In genomic region chr11:111829185-111829968, GRCh38 we compare ENCODE assay signal across 17 cellular contexts. TPM values are rescaled to one million over a fixed set of nuclear protein-coding genes. Genes with fewer than 3 reads are reported as not detected.
DNase-seq lines count a peak whose midpoint lies in the region; ATAC-seq lines count a peak whose summit lies in the region.
"Had no signal": no experiment of that assay in that cellular context is flagged by ENCODE, and none has a peak within 500 bp of the region (broad histone marks: within the 10 kb centered on the region; RNA-seq: fewer than 3 reads in every experiment).

No MANE protein-coding gene starts in this region.

- H3K4me3 Mint-ChIP-seq in activated CD4-positive, alpha-beta memory T cell treated with anti-CD3 and anti-CD28 coated beads for 36 hours, result no peak overlapping the region
- H3K4me3 Mint-ChIP-seq in activated CD4-positive, alpha-beta memory T cell treated with anti-CD3 and anti-CD28 coated beads, Interleukin-2, amount 10 ng/mL, durations not matched to agents 7 days and 5 days, result no peak overlapping the region
- H3K4me3 Mint-ChIP-seq in T-helper 2 cell treated with Interferon-gamma antibody and Interleukin-4, amounts not matched to agents 5 μg/mL and 100 μg/mL, for 36 hours, result no peak overlapping the region

- H3K27me3 Mint-ChIP-seq in activated CD4-positive, alpha-beta memory T cell treated with anti-CD3 and anti-CD28 coated beads for 36 hours, result no peaks in the 10 kb centered on the region
- no peaks in the 10 kb centered on the region for H3K27me3 Mint-ChIP-seq in activated CD4-positive, alpha-beta memory T cell treated with anti-CD3 and anti-CD28 coated beads, Interleukin-2, amount 10 ng/mL, durations not matched to agents 7 days and 5 days
- no peaks in the 10 kb centered on the region for H3K27me3 Mint-ChIP-seq in T-helper 2 cell treated with Interferon-gamma antibody and Interleukin-4, amounts not matched to agents 5 μg/mL and 100 μg/mL, for 36 hours (ENCODE audit: low read depth)

- no peaks in the 10 kb centered on the region for H3K36me3 ChIP-seq in skeletal muscle satellite cell (ENCODE audit: insufficient read depth, low read length)
- H3K36me3 ChIP-seq: breast epithelium, SJCRH30 had no signal

- peak overlapping the region; percentile 30 for H3K9ac ChIP-seq in skeletal muscle satellite cell (ENCODE audit: low read depth, low read length)

- peak; percentile 10 for DNase-seq in activated CD4-positive, alpha-beta memory T cell treated with anti-CD3 and anti-CD28 coated beads for 36 hours
- DNase-seq in activated CD4-positive, alpha-beta memory T cell treated with anti-CD3 and anti-CD28 coated beads, Interleukin-2, amount 10 ng/mL, durations not matched to agents 7 days and 5 days, result no peak
- DNase-seq in left ventricle myocardium superior, result no peak
- no peak for DNase-seq in T-helper 2 cell treated with Interferon-gamma antibody and Interleukin-4, amounts not matched to agents 5 μg/mL and 100 μg/mL, for 36 hours (ENCODE audit: low spot score)
- DNase-seq: activated CD4-positive, alpha-beta T cell treated with anti-CD3 and anti-CD28 coated beads, Interleukin-2, amount 50 U/mL, for 48 hours; DND-41; KG1; NCI-H446 treated with DMSO at 0.1 percent for 48 hours; occipital lobe; SJCRH30; upper lobe of left lung had no signal

- peaks cover 16% of the 10 kb centered on the region for H3K36me3 Mint-ChIP-seq in activated CD4-positive, alpha-beta memory T cell treated with anti-CD3 and anti-CD28 coated beads for 36 hours
- peaks cover 30% of the 10 kb centered on the region for H3K36me3 Mint-ChIP-seq in activated CD4-positive, alpha-beta memory T cell treated with anti-CD3 and anti-CD28 coated beads, Interleukin-2, amount 10 ng/mL, durations not matched to agents 7 days and 5 days (ENCODE audit: low read depth)
- peaks cover 29% of the 10 kb centered on the region for H3K36me3 Mint-ChIP-seq in T-helper 2 cell treated with Interferon-gamma antibody and Interleukin-4, amounts not matched to agents 5 μg/mL and 100 μg/mL, for 36 hours (ENCODE audit: low read depth)

- no peaks in the 10 kb centered on the region for H3K27me3 ChIP-seq in skeletal muscle satellite cell (ENCODE audit: control insufficient read depth, insufficient read depth, low read length)
- H3K27me3 ChIP-seq: breast epithelium, SJCRH30, upper lobe of left lung had no signal

- peaks cover 18% of the 10 kb centered on the region for H3K4me1 Mint-ChIP-seq in activated CD4-positive, alpha-beta memory T cell treated with anti-CD3 and anti-CD28 coated beads for 36 hours (ENCODE audit: low read depth)
- H3K4me1 Mint-ChIP-seq in activated CD4-positive, alpha-beta memory T cell treated with anti-CD3 and anti-CD28 coated beads, Interleukin-2, amount 10 ng/mL, durations not matched to agents 7 days and 5 days, result peaks cover 8% of the 10 kb centered on the region
- peaks cover 7% of the 10 kb centered on the region for H3K4me1 Mint-ChIP-seq in T-helper 2 cell treated with Interferon-gamma antibody and Interleukin-4, amounts not matched to agents 5 μg/mL and 100 μg/mL, for 36 hours (ENCODE audit: low read depth)

- intact Hi-C loops in activated CD4-positive, alpha-beta memory T cell treated with anti-CD3 and anti-CD28 coated beads for 36 hours (cut with micrococcal nuclease), result loop anchor here (1.0 to 5.0 kb wide), 2 partner anchors 130 to 227 kb away; partner anchors contain the start of gene SIK2
- intact Hi-C loops in left ventricle myocardium superior (cut with micrococcal nuclease), result no loop called here

- H3K4me2 ChIP-seq in skeletal muscle satellite cell (ENCODE audit: low read length), result peak overlapping the region; percentile 40
- H3K4me2 ChIP-seq: A549 had no signal

- H3K4me1 ChIP-seq in skeletal muscle satellite cell (ENCODE audit: control insufficient read depth, insufficient read depth, low read length), result peaks cover 12% of the 10 kb centered on the region
- H3K4me1 ChIP-seq: A549, breast epithelium, SJCRH30 had no signal

- no peak overlapping the region for H3K4me3 ChIP-seq in skeletal muscle satellite cell (ENCODE audit: low read length)
- H3K4me3 ChIP-seq: A549, breast epithelium, SJCRH30, upper lobe of left lung had no signal

- ATAC-seq in GM21786 (IDR thresholded peaks at IDR 0.05; ENCODE audit: unreplicated experiment) (peak; percentile 76), HG03439 (IDR thresholded peaks at IDR 0.05; ENCODE audit: unreplicated experiment) (peak; percentile 77), left ventricle myocardium superior (no peak), GM21515 (IDR thresholded peaks at IDR 0.05; ENCODE audit: unreplicated experiment) (no peak)
- ATAC-seq: A549 had no signal

- H3K9me3 ChIP-seq in skeletal muscle satellite cell (replicated peaks; ENCODE audit: low read length), result no peaks in the 10 kb centered on the region
- H3K9me3 ChIP-seq: A549, breast epithelium, SJCRH30, upper lobe of left lung had no signal

- CTCF ChIA-PET in activated CD4-positive, alpha-beta memory T cell treated with anti-CD3 and anti-CD28 coated beads for 36 hours (lab: Charles Lee), result interaction anchor here (1.3 kb wide), 1 partner anchor 12 kb away, joined by 7 read pairs; no protein-coding TSS in a partner anchor
- CTCF ChIA-PET in activated CD4-positive, alpha-beta memory T cell treated with anti-CD3 and anti-CD28 coated beads, Interleukin-2, amount 10 ng/mL, durations not matched to agents 7 days and 5 days (lab: Charles Lee), result interaction anchor here (1.1 kb wide), 1 partner anchor 225 kb away, joined by 3 read pairs; no protein-coding TSS in a partner anchor

- POLR2A ChIA-PET in activated CD4-positive, alpha-beta memory T cell treated with anti-CD3 and anti-CD28 coated beads for 36 hours (lab: Charles Lee), result interaction anchor here (0.6 kb wide), 1 partner anchor 12 kb away, joined by 3 read pairs; no protein-coding TSS in a partner anchor
- POLR2A ChIA-PET in activated CD4-positive, alpha-beta memory T cell treated with anti-CD3 and anti-CD28 coated beads, Interleukin-2, amount 10 ng/mL, durations not matched to agents 7 days and 5 days (lab: Charles Lee), result no interaction called here

- no peak overlapping the region for H3K27ac Mint-ChIP-seq in activated CD4-positive, alpha-beta memory T cell treated with anti-CD3 and anti-CD28 coated beads for 36 hours
- H3K27ac Mint-ChIP-seq in activated CD4-positive, alpha-beta memory T cell treated with anti-CD3 and anti-CD28 coated beads, Interleukin-2, amount 10 ng/mL, durations not matched to agents 7 days and 5 days, result no peak overlapping the region
- no peak overlapping the region for H3K27ac Mint-ChIP-seq in T-helper 2 cell treated with Interferon-gamma antibody and Interleukin-4, amounts not matched to agents 5 μg/mL and 100 μg/mL, for 36 hours

- no peaks in the 10 kb centered on the region for H3K9me3 Mint-ChIP-seq in activated CD4-positive, alpha-beta memory T cell treated with anti-CD3 and anti-CD28 coated beads for 36 hours
- no peaks in the 10 kb centered on the region for H3K9me3 Mint-ChIP-seq in activated CD4-positive, alpha-beta memory T cell treated with anti-CD3 and anti-CD28 coated beads, Interleukin-2, amount 10 ng/mL, durations not matched to agents 7 days and 5 days
- no peaks in the 10 kb centered on the region for H3K9me3 Mint-ChIP-seq in T-helper 2 cell treated with Interferon-gamma antibody and Interleukin-4, amounts not matched to agents 5 μg/mL and 100 μg/mL, for 36 hours

RNA-seq across cellular contexts. Expression of gene ALG9, which starts 42.0 kb away (rescaled TPM):
- total RNA-seq in activated CD4-positive, alpha-beta memory T cell treated with anti-CD3 and anti-CD28 coated beads for 36 hours, result 10 to 100 TPM; 23.6 to 26.7 TPM
- total RNA-seq in activated CD4-positive, alpha-beta memory T cell treated with anti-CD3 and anti-CD28 coated beads, Interleukin-2, amount 10 ng/mL, durations not matched to agents 7 days and 5 days, result 10 to 100 TPM; 24.8 to 25.0 TPM
- total RNA-seq in skeletal muscle satellite cell (2012; rRNA removed), result 26.9 and 36.7 TPM in 2 replicates
- total RNA-seq in left ventricle myocardium superior, result 15.2 TPM

RNA-seq across cellular contexts. Expression of gene FDXACB1, which starts 49.6 kb away (rescaled TPM):
- 1 to 10 TPM; 5.2 to 5.6 TPM for total RNA-seq in activated CD4-positive, alpha-beta memory T cell treated with anti-CD3 and anti-CD28 coated beads for 36 hours
- total RNA-seq in activated CD4-positive, alpha-beta memory T cell treated with anti-CD3 and anti-CD28 coated beads, Interleukin-2, amount 10 ng/mL, durations not matched to agents 7 days and 5 days, result 1 to 10 TPM; 2.9 to 3.6 TPM
- 3.1 and 3.5 TPM in 2 replicates for total RNA-seq in skeletal muscle satellite cell (2012; rRNA removed)
- 1.3 TPM for total RNA-seq in left ventricle myocardium superior

RNA-seq across cellular contexts. Expression of gene CFAP68, which starts 50.0 kb away (rescaled TPM):
- total RNA-seq in activated CD4-positive, alpha-beta memory T cell treated with anti-CD3 and anti-CD28 coated beads for 36 hours, result 10 to 100 TPM; 29.9 to 33.6 TPM
- total RNA-seq in activated CD4-positive, alpha-beta memory T cell treated with anti-CD3 and anti-CD28 coated beads, Interleukin-2, amount 10 ng/mL, durations not matched to agents 7 days and 5 days, result 10 to 100 TPM; 19.0 to 19.4 TPM
- total RNA-seq in skeletal muscle satellite cell (2012; rRNA removed), result 8.4 and 14.6 TPM in 2 replicates
- 26.1 TPM for total RNA-seq in left ventricle myocardium superior

Comparison
In these comparisons a context has a peak if more than half of its experiments do, and no peak if none do; other contexts are left out.
1. ATAC-seq: peak in GM21786 (single experiment) and HG03439 (single experiment); none in left ventricle myocardium superior (single experiment) and GM21515 (single experiment).